1 cellular context compared by ENCODE assay signal in the genomic region with DNA sequence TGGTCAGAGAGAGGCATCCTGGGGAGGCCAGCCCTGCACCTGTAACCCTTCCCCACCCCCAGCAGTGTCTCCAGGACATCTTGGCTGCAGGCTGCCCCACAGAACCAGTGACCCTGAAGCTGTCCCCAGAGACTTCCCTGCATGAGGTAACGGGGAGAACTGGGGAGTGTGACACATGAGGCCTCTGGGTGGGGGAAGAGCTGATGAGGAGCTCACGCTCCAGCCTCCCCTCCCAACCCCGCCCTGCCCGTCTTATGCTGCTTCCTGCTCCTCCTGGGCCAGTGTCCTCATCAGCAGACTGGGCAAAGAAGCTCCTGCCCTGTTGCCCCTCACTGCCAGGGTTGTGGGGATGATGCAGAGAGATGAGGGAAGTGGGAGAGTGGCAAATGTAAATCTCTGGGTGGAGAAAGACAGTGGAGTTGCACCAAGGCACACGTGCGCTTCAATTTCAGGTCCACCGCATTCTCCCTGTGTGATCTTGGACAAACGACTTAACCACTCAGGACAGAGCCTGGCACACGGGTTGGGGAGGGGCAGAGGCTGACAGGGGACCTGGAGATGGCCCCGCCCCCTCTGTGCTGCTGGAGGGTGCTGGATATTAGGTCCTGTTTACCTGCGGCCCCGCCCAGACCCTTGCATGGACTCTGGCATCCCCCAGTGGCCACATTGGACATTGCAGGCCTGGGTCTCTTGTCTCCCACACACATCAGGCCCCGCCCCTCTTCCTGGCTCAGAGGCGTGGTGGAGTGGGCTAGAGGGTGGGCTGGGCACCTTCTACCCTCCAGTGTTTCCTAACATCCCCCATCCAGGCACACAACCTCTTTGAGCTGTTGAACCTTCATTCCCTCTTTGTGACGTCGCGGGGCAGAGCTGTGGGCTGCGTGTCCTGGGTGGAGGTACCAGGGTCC.
A peak's percentile ranks its signal among the peaks of the same experiment; 100 is the strongest.
TF ChIP-seq lines count a peak whose summit lies in the region.

No MANE protein-coding gene starts in this region.

TF ChIP-seq in HEK293, 187 proteins besides CTCF, POLR2A, EP300 and RAD21 (continued from another document and continues in another):
- TF ChIP-seq ZNF600 (tag by site-specific recombination; IDR thresholded peaks at IDR 0.05) (peak; percentile 69), ZNF202 (tag by site-specific recombination; IDR thresholded peaks at IDR 0.05; ENCODE audit: borderline replicate concordance) (no peak), ZNF585B (tag by site-specific recombination; IDR thresholded peaks at IDR 0.05) (no peak), GLIS1 (tag by site-specific recombination; IDR thresholded peaks at IDR 0.05) (peak; percentile 74), ZNF311 (tag by site-specific recombination; IDR thresholded peaks at IDR 0.05; ENCODE audit: borderline replicate concordance) (no peak), ZIC2 (tag by site-specific recombination; IDR thresholded peaks at IDR 0.05) (no peak), ZNF670 (tag by site-specific recombination; IDR thresholded peaks at IDR 0.05; ENCODE audit: low read depth) (no peak), ZNF621 (tag by site-specific recombination; IDR thresholded peaks at IDR 0.05) (no peak), ZNF654 (tag by site-specific recombination; IDR thresholded peaks at IDR 0.05; ENCODE audit: low read depth) (peak; percentile 70), ZNF776 (tag by site-specific recombination; IDR thresholded peaks at IDR 0.05; ENCODE audit: borderline replicate concordance) (no peak), ZNF626 (tag by site-specific recombination; IDR thresholded peaks at IDR 0.05) (no peak), BCL11A (tag by site-specific recombination; IDR thresholded peaks at IDR 0.05; ENCODE audit: low read depth) (no peak), ZNF133 (tag by site-specific recombination; IDR thresholded peaks at IDR 0.05) (no peak), ZNF266 (tag by site-specific recombination; IDR thresholded peaks at IDR 0.05; ENCODE audit: low read depth) (no peak), IKZF3 (tag by site-specific recombination; IDR thresholded peaks at IDR 0.05) (no peak), ZNF175 (tag by site-specific recombination; IDR thresholded peaks at IDR 0.05) (no peak), ZNF174 (tag by site-specific recombination; IDR thresholded peaks at IDR 0.05) (no peak), TRIM28 (IDR thresholded peaks at IDR 0.05; ENCODE audit: borderline replicate concordance, low read length) (no peak), ZNF610 (tag by site-specific recombination; IDR thresholded peaks at IDR 0.05; ENCODE audit: borderline replicate concordance) (no peak), ZNF324 (tag by site-specific recombination; IDR thresholded peaks at IDR 0.05) (no peak), ZNF404 (tag by site-specific recombination; IDR thresholded peaks at IDR 0.05) (no peak)
- TF ChIP-seq, protein P1, sequence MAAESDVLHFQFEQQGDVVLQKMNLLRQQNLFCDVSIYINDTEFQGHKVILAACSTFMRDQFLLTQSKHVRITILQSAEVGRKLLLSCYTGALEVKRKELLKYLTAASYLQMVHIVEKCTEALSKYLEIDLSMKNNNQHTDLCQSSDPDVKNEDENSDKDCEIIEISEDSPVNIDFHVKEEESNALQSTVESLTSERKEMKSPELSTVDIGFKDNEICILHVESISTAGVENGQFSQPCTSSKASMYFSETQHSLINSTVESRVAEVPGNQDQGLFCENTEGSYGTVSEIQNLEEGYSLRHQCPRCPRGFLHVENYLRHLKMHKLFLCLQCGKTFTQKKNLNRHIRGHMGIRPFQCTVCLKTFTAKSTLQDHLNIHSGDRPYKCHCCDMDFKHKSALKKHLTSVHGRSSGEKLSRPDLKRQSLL (tag by site-specific recombination; IDR thresholded peaks at IDR 0.05) = no peak
- TF ChIP-seq, protein P2, sequence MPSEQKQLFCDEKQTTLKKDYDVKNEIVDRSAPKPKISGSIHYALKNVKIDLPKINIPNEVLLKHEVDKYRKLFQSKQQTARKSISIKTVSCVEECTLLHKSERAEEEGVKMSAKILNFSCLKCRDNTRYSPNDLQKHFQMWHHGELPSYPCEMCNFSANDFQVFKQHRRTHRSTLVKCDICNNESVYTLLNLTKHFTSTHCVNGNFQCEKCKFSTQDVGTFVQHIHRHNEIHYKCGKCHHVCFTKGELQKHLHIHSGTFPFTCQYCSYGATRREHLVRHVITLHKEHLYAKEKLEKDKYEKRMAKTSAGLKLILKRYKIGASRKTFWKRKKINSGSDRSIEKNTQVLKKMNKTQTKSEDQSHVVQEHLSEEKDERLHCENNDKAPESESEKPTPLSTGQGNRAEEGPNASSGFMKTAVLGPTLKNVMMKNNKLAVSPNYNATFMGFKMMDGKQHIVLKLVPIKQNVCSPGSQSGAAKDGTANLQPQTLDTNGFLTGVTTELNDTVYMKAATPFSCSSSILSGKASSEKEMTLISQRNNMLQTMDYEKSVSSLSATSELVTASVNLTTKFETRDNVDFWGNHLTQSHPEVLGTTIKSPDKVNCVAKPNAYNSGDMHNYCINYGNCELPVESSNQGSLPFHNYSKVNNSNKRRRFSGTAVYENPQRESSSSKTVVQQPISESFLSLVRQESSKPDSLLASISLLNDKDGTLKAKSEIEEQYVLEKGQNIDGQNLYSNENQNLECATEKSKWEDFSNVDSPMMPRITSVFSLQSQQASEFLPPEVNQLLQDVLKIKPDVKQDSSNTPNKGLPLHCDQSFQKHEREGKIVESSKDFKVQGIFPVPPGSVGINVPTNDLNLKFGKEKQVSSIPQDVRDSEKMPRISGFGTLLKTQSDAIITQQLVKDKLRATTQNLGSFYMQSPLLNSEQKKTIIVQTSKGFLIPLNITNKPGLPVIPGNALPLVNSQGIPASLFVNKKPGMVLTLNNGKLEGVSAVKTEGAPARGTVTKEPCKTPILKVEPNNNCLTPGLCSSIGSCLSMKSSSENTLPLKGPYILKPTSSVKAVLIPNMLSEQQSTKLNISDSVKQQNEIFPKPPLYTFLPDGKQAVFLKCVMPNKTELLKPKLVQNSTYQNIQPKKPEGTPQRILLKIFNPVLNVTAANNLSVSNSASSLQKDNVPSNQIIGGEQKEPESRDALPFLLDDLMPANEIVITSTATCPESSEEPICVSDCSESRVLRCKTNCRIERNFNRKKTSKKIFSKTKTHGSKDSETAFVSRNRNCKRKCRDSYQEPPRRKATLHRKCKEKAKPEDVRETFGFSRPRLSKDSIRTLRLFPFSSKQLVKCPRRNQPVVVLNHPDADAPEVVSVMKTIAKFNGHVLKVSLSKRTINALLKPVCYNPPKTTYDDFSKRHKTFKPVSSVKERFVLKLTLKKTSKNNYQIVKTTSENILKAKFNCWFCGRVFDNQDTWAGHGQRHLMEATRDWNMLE (tag by site-specific recombination; conservative IDR thresholded peaks at IDR 0.05; ENCODE audit: low read depth) = no peak
- TF ChIP-seq, protein P3, sequence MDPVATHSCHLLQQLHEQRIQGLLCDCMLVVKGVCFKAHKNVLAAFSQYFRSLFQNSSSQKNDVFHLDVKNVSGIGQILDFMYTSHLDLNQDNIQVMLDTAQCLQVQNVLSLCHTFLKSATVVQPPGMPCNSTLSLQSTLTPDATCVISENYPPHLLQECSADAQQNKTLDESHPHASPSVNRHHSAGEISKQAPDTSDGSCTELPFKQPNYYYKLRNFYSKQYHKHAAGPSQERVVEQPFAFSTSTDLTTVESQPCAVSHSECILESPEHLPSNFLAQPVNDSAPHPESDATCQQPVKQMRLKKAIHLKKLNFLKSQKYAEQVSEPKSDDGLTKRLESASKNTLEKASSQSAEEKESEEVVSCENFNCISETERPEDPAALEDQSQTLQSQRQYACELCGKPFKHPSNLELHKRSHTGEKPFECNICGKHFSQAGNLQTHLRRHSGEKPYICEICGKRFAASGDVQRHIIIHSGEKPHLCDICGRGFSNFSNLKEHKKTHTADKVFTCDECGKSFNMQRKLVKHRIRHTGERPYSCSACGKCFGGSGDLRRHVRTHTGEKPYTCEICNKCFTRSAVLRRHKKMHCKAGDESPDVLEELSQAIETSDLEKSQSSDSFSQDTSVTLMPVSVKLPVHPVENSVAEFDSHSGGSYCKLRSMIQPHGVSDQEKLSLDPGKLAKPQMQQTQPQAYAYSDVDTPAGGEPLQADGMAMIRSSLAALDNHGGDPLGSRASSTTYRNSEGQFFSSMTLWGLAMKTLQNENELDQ (tag by site-specific recombination; IDR thresholded peaks at IDR 0.05; ENCODE audit: low read depth) = no peak
- TF ChIP-seq, protein P4, sequence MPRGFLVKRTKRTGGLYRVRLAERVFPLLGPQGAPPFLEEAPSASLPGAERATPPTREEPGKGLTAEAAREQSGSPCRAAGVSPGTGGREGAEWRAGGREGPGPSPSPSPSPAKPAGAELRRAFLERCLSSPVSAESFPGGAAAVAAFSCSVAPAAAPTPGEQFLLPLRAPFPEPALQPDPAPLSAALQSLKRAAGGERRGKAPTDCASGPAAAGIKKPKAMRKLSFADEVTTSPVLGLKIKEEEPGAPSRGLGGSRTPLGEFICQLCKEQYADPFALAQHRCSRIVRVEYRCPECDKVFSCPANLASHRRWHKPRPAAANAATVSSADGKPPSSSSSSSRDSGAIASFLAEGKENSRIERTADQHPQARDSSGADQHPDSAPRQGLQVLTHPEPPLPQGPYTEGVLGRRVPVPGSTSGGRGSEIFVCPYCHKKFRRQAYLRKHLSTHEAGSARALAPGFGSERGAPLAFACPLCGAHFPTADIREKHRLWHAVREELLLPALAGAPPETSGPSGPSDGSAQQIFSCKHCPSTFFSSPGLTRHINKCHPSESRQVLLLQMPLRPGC (tag by site-specific recombination; IDR thresholded peaks at IDR 0.05) = no peak
- TF ChIP-seq, protein P5, sequence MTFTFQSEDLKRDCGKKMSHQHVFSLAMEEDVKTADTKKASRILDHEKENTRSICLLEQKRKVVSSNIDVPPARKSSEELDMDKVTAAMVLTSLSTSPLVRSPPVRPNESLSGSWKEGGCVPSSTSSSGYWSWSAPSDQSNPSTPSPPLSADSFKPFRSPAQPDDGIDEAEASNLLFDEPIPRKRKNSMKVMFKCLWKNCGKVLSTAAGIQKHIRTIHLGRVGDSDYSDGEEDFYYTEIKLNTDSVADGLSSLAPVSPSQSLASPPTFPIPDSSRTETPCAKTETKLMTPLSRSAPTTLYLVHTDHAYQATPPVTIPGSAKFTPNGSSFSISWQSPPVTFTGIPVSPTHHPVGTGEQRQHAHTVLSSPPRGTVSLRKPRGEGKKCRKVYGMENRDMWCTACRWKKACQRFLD (tag by site-specific recombination; IDR thresholded peaks at IDR 0.05) = no peak
- TF ChIP-seq, protein P6, sequence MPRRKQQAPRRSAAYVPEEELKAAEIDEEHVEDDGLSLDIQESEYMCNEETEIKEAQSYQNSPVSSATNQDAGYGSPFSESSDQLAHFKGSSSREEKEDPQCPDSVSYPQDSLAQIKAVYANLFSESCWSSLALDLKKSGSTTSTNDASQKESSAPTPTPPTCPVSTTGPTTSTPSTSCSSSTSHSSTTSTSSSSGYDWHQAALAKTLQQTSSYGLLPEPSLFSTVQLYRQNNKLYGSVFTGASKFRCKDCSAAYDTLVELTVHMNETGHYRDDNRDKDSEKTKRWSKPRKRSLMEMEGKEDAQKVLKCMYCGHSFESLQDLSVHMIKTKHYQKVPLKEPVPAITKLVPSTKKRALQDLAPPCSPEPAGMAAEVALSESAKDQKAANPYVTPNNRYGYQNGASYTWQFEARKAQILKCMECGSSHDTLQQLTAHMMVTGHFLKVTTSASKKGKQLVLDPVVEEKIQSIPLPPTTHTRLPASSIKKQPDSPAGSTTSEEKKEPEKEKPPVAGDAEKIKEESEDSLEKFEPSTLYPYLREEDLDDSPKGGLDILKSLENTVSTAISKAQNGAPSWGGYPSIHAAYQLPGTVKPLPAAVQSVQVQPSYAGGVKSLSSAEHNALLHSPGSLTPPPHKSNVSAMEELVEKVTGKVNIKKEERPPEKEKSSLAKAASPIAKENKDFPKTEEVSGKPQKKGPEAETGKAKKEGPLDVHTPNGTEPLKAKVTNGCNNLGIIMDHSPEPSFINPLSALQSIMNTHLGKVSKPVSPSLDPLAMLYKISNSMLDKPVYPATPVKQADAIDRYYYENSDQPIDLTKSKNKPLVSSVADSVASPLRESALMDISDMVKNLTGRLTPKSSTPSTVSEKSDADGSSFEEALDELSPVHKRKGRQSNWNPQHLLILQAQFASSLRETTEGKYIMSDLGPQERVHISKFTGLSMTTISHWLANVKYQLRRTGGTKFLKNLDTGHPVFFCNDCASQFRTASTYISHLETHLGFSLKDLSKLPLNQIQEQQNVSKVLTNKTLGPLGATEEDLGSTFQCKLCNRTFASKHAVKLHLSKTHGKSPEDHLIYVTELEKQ (tag by site-specific recombination; IDR thresholded peaks at IDR 0.05; ENCODE audit: borderline replicate concordance) = no peak
- TF ChIP-seq, protein P7, sequence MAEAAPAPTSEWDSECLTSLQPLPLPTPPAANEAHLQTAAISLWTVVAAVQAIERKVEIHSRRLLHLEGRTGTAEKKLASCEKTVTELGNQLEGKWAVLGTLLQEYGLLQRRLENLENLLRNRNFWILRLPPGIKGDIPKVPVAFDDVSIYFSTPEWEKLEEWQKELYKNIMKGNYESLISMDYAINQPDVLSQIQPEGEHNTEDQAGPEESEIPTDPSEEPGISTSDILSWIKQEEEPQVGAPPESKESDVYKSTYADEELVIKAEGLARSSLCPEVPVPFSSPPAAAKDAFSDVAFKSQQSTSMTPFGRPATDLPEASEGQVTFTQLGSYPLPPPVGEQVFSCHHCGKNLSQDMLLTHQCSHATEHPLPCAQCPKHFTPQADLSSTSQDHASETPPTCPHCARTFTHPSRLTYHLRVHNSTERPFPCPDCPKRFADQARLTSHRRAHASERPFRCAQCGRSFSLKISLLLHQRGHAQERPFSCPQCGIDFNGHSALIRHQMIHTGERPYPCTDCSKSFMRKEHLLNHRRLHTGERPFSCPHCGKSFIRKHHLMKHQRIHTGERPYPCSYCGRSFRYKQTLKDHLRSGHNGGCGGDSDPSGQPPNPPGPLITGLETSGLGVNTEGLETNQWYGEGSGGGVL (tag by site-specific recombination; IDR thresholded peaks at IDR 0.05) = peak; percentile 60
- TF ChIP-seq, protein P8, sequence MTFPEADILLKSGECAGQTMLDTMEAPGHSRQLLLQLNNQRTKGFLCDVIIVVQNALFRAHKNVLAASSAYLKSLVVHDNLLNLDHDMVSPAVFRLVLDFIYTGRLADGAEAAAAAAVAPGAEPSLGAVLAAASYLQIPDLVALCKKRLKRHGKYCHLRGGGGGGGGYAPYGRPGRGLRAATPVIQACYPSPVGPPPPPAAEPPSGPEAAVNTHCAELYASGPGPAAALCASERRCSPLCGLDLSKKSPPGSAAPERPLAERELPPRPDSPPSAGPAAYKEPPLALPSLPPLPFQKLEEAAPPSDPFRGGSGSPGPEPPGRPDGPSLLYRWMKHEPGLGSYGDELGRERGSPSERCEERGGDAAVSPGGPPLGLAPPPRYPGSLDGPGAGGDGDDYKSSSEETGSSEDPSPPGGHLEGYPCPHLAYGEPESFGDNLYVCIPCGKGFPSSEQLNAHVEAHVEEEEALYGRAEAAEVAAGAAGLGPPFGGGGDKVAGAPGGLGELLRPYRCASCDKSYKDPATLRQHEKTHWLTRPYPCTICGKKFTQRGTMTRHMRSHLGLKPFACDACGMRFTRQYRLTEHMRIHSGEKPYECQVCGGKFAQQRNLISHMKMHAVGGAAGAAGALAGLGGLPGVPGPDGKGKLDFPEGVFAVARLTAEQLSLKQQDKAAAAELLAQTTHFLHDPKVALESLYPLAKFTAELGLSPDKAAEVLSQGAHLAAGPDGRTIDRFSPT (tag by site-specific recombination; IDR thresholded peaks at IDR 0.05) = no peak
- TF ChIP-seq, protein P9, sequence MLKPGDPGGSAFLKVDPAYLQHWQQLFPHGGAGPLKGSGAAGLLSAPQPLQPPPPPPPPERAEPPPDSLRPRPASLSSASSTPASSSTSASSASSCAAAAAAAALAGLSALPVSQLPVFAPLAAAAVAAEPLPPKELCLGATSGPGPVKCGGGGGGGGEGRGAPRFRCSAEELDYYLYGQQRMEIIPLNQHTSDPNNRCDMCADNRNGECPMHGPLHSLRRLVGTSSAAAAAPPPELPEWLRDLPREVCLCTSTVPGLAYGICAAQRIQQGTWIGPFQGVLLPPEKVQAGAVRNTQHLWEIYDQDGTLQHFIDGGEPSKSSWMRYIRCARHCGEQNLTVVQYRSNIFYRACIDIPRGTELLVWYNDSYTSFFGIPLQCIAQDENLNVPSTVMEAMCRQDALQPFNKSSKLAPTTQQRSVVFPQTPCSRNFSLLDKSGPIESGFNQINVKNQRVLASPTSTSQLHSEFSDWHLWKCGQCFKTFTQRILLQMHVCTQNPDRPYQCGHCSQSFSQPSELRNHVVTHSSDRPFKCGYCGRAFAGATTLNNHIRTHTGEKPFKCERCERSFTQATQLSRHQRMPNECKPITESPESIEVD (tag by site-specific recombination; IDR thresholded peaks at IDR 0.05) = no peak
